In genomic region chr1:112888630-112889029, GRCh38 we compare ENCODE assay signal across 14 cellular contexts.
A peak's percentile ranks its signal among the peaks of the same experiment; 100 is the strongest.
DNase-seq lines count a peak whose midpoint lies in the region; ATAC-seq and TF ChIP-seq lines count a peak whose summit lies in the region.
"Had no signal": no experiment of that assay in that cellular context is flagged by ENCODE, and none has a peak within 500 bp of the region (broad histone marks: within the 10 kb centered on the region; RNA-seq: fewer than 3 reads in every experiment).

No MANE protein-coding gene starts in this region.

- no CpG with 5 or more reads among the region's 2 CpGs for WGBS in neuronal stem cell (ENCODE audit: extremely low coverage in 2 of 2, insufficient read length in 2 of 2, insufficient replicate concordance in 1 of 2), 2 donors

- no peak overlapping the region for H2BK120ac ChIP-seq in neuronal stem cell (ENCODE audit: low read depth, low read length)

- no peaks in the 10 kb centered on the region for H3K36me3 ChIP-seq in right atrium auricular region
- no peaks in the 10 kb centered on the region for H3K36me3 ChIP-seq in WERI-Rb-1
- H3K36me3 ChIP-seq in neuronal stem cell (replicated peaks in 1 of 2; ENCODE audit: control insufficient read depth in 2 of 2, insufficient read depth in 2 of 2, low read length in 2 of 2), result no peaks in the 10 kb centered on the region

- no peak overlapping the region for H3K9ac ChIP-seq in neuronal stem cell (ENCODE audit: low read depth, low read length, poor library complexity)
- H3K9ac ChIP-seq: GM23248 had no signal

- H2BK5ac ChIP-seq in neuronal stem cell (ENCODE audit: low read length), result no peak overlapping the region

- no peak overlapping the region for H3K23ac ChIP-seq in neuronal stem cell (ENCODE audit: low read depth, low read length, poor library complexity)

- H3K14ac ChIP-seq in neuronal stem cell (ENCODE audit: low read length), result peak overlapping the region; percentile 63

- H3K4me1 ChIP-seq in right atrium auricular region (no peaks in the 10 kb centered on the region), neuronal stem cell (ENCODE audit: control insufficient read depth in 2 of 2, insufficient read depth in 1 of 2, low read depth in 1 of 2, low read length in 2 of 2) (peaks cover 0 to 2% of the 10 kb centered on the region in 2 donors)

- H3K27me3 ChIP-seq in right atrium auricular region (no peaks in the 10 kb centered on the region), WERI-Rb-1 (ENCODE audit: insufficient read depth, low read depth, severe bottlenecking) (no peaks in the 10 kb centered on the region), neuronal stem cell (ENCODE audit: control insufficient read depth in 3 of 3, insufficient read depth in 3 of 3, low read depth in 1 of 3, low read length in 3 of 3) (no peaks in the 10 kb centered on the region)

- H3K4ac ChIP-seq in neuronal stem cell (ENCODE audit: low read length), result peak overlapping the region; percentile 37

- H3K27ac ChIP-seq in right atrium auricular region, result no peak overlapping the region
- peak overlapping the region; percentile 64 for H3K27ac ChIP-seq in WERI-Rb-1
- H3K27ac ChIP-seq in neuronal stem cell (replicated peaks; ENCODE audit: low read length), result no peak overlapping the region
- H3K27ac ChIP-seq: 22Rv1, GM23248 had no signal

- H2BK15ac ChIP-seq in neuronal stem cell (ENCODE audit: low read length), result no peak overlapping the region

- H3K4me3 ChIP-seq in right atrium auricular region (no peak overlapping the region), WERI-Rb-1 (ENCODE audit: low read depth, low read length) (no peak overlapping the region), neuronal stem cell (ENCODE audit: low read length in 2 of 2) (no peak overlapping the region)
- H3K4me3 ChIP-seq: GM23248 had no signal

- intact Hi-C loops in Right ventricle myocardium superior (cut with DNase I), result no loop called here

- H3K4me2 ChIP-seq in neuronal stem cell (ENCODE audit: insufficient read depth, low read length, poor library complexity, severe bottlenecking), result no peak overlapping the region

- H3K79me1 ChIP-seq in neuronal stem cell (ENCODE audit: low read depth, low read length), result no peaks in the 10 kb centered on the region

- H4K8ac ChIP-seq in neuronal stem cell (ENCODE audit: low read depth, low read length), result no peak overlapping the region

- H3K18ac ChIP-seq in neuronal stem cell (ENCODE audit: low read length), result peak overlapping the region; percentile 87

- TF ChIP-seq CTCF in right atrium auricular region (IDR thresholded peaks at IDR 0.05), result no peak
- TF ChIP-seq CTCF in WERI-Rb-1 (IDR thresholded peaks at IDR 0.05; ENCODE audit: low read depth, low read length), result no peak

- H2BK12ac ChIP-seq in neuronal stem cell (ENCODE audit: low read length), result peak overlapping the region; percentile 22

- H4K91ac ChIP-seq in neuronal stem cell (ENCODE audit: low read depth, low read length, poor library complexity), result peak overlapping the region; percentile 38

- H2AK5ac ChIP-seq in neuronal stem cell (ENCODE audit: low read depth, low read length), result peak overlapping the region; percentile 30

- no peak for ATAC-seq in Right ventricle myocardium superior (ENCODE audit: poor library complexity)
- ATAC-seq in HG03439 (IDR thresholded peaks at IDR 0.05; ENCODE audit: unreplicated experiment), result no peak
- ATAC-seq: CD8-positive, alpha-beta T cell; HCT116 had no signal

- H3K9me3 ChIP-seq in right atrium auricular region (no peaks in the 10 kb centered on the region), WERI-Rb-1 (ENCODE audit: severe bottlenecking) (peaks cover 2% of the 10 kb centered on the region), neuronal stem cell (replicated peaks in 1 of 2; ENCODE audit: control insufficient read depth in 2 of 2, insufficient read depth in 1 of 2, low read depth in 1 of 2, low read length in 2 of 2) (peaks cover 0 to 3% of the 10 kb centered on the region in 2 donors)

- peak; percentile 12 for DNase-seq in NCI-H1694 treated with DMSO at 0.1 percent for 48 hours (lab: John Stamatoyannopoulos, UW)
- DNase-seq in NCI-H1694 (lab: John Stamatoyannopoulos, UW), result no peak
- peak; percentile 18 for DNase-seq in right atrium auricular region (ENCODE audit: low spot score)
- no peak for DNase-seq in Right ventricle myocardium superior
- DNase-seq in WERI-Rb-1, result peak; percentile 31
- no peak for DNase-seq in neuronal stem cell (ENCODE audit: low spot score)
- DNase-seq in NCI-H226, result no peak
- DNase-seq: COR-L47, GF-D8 had no signal

- H2AFZ ChIP-seq in neuronal stem cell (ENCODE audit: low read length), result no peak overlapping the region
- H2AFZ ChIP-seq: GM23248 had no signal

Comparison
In these comparisons a context has a peak if more than half of its experiments do, and no peak if none do; other contexts are left out.
1. DNase-seq: peak in NCI-H1694 treated with DMSO at 0.1 percent for 48 hours (single experiment), right atrium auricular region (single experiment) and WERI-Rb-1 (single experiment); none in NCI-H1694 (single experiment), Right ventricle myocardium superior (single experiment), neuronal stem cell (single experiment) and NCI-H226 (single experiment).